In the genomic region with DNA sequence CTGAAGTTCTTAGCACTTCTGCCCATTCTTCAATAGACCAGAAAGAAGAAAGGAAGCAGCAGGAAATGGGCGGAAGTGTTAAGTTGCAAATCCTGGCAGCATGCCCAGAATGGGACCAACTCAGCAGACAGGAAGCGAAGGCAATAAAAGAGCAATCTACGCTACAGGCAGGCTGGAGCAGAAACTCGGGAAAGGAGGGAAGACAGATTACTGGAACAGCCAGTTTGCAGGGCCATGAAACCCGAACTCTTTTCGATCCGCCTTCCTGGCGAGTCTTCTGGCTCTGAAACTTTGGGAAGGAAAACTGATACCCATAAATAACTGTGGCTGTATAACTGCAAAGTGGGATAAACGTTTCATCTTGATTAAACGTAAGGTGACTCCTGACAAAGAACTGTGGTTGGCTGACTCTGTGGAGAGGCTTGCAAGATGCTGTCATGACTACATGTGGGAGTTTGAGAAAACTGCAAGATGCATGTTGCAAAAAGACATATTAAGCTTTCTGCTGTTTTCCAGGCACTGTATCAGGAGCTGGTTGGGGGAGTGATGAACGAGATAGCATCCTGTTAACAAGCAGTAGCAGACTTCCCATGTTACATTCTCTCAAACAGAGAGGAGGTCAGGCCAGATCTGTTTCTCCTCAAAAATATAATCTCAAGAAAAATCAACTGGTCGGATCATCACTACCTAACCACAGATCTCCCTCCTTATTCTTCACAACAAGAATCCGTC, we compare ENCODE assay signal across 8 cellular contexts.
A peak's percentile ranks its signal among the peaks of the same experiment; 100 is the strongest.
DNase-seq lines count a peak whose midpoint lies in the region; ATAC-seq and TF ChIP-seq lines count a peak whose summit lies in the region.

No MANE protein-coding gene starts in this region.

- peak overlapping the region; percentile 77 for H3K27ac ChIP-seq in DND-41 (ENCODE audit: low read length)
- H3K27ac ChIP-seq in lower lobe of right lung, result no peak overlapping the region

- peak overlapping the region; percentile 61 for H3K4me2 ChIP-seq in DND-41 (ENCODE audit: insufficient read depth, low read length)

- H3K79me2 ChIP-seq in DND-41 (ENCODE audit: insufficient read depth, low read length), result no peaks in the 10 kb centered on the region

- H3K36me3 ChIP-seq in DND-41 (ENCODE audit: insufficient read depth, low read length) (no peaks in the 10 kb centered on the region), lower lobe of right lung (no peaks in the 10 kb centered on the region)

- H3K4me3 ChIP-seq in DND-41 (ENCODE audit: low read depth in 1 of 2, low read length in 2 of 2) (peak overlapping the region in 1 of 2 experiments; percentile 43; a peak in 2 of 4 replicates), lower lobe of right lung (no peak overlapping the region)

- ATAC-seq in DND-41 (ENCODE audit: insufficient read depth, low read depth) (peak; percentile 92), lower lobe of right lung (peak; percentile 76 to 77), GM21447 (IDR thresholded peaks at IDR 0.05; ENCODE audit: unreplicated experiment) (no peak), HG02678 (IDR thresholded peaks at IDR 0.05; ENCODE audit: unreplicated experiment) (no peak)

- no peaks in the 10 kb centered on the region for H4K20me1 ChIP-seq in DND-41 (ENCODE audit: insufficient read depth, low read length)

- H3K27me3 ChIP-seq in DND-41 (ENCODE audit: insufficient read depth, low read length, poor library complexity), result no peaks in the 10 kb centered on the region
- no peaks in the 10 kb centered on the region for H3K27me3 ChIP-seq in lower lobe of right lung (ENCODE audit: low read depth)

- no peaks in the 10 kb centered on the region for H3K9me3 ChIP-seq in DND-41 (ENCODE audit: insufficient read depth, low read length, severe bottlenecking)
- H3K9me3 ChIP-seq in lower lobe of right lung, result no peaks in the 10 kb centered on the region

- intact Hi-C loops in lower lobe of right lung (cut with DNase I), result no loop called here

- H3K4me1 ChIP-seq in DND-41 (ENCODE audit: insufficient read depth, low read length) (peaks cover 29% of the 10 kb centered on the region), lower lobe of right lung (peaks cover 14% of the 10 kb centered on the region)

- peak overlapping the region; percentile 57 for H2AFZ ChIP-seq in DND-41 (ENCODE audit: low read depth, low read length)

- DNase-seq in DND-41, result peak; percentile 85
- DNase-seq in NCI-H128 (lab: John Stamatoyannopoulos, UW; ENCODE audit: unreplicated experiment), result peak; percentile 80
- peak; percentile 72 for DNase-seq in T1000 (lab: John Stamatoyannopoulos, UW)
- peak; percentile 80 for DNase-seq in central memory CD4-positive, alpha-beta T cell
- DNase-seq in lower lobe of right lung, result peak; percentile 70
- peak; percentile 24 to 35 for DNase-seq in stimulated activated CD8-positive, alpha-beta memory T cell treated with anti-CD3 and anti-CD28 coated beads, Interleukin-15, amount 100 ng/mL, for 4 hours (ENCODE audit: low read depth in 2 of 2)

- H3K9ac ChIP-seq in DND-41 (ENCODE audit: low read depth, low read length), result no peak overlapping the region

- TF ChIP-seq CTCF in DND-41 (IDR thresholded peaks at IDR 0.05; ENCODE audit: borderline replicate concordance, extremely low read depth, low read length, poor library complexity, severe bottlenecking) (no peak), lower lobe of right lung (IDR thresholded peaks at IDR 0.05) (no peak)

Comparison
In these comparisons a context has a peak if more than half of its experiments do, and no peak if none do; other contexts are left out.
1. ATAC-seq: peak in DND-41 (single experiment) and lower lobe of right lung (2 of 2); none in GM21447 (single experiment) and HG02678 (single experiment).
2. DNase-seq: peak in every context shown above with its lines; median percentile 85 in DND-41; 80 in NCI-H128; 80 in central memory CD4-positive, alpha-beta T cell; 72 in T1000; 70 in lower lobe of right lung; 30 in stimulated activated CD8-positive, alpha-beta memory T cell treated with anti-CD3 and anti-CD28 coated beads, Interleukin-15, amount 100 ng/mL, for 4 hours.